ENCODE assay signal across 29 cellular contexts in the genomic region with DNA sequence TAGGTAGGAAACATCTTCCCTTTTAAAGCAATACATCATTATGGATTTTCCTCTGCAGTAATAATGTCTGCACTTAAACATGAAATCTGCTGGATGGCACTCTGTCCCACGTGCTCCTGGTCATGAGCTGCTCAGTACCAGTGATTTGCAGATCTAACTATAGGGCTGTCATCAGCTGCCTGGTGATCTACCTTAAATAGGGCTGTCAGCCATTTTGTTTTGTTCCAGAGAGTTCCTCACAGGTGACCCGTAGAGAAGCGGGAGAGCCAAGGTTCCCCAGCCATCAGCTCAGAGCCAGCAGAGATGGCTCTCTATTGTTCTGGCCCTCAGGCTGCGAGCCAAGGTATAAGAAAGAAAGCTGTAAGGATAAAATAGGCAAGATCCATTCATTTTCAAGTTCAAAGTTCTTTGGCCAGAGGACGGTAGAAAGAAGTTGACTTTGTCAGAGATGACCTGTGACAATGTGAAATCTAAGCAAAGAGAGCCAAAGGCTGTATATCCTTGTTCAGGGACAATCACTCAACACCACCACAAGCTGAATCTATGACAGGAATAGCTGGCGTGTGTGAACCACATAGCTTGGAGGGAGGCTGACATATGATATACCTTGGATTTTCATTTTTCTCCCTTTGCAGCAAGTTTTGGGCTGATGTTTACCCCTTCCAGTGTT.
"Had no signal": no experiment of that assay in that cellular context is flagged by ENCODE, and none has a peak within 500 bp of the region (broad histone marks: within the 10 kb centered on the region; RNA-seq: fewer than 3 reads in every experiment).

No MANE protein-coding gene starts in this region.

- H3K36me3 ChIP-seq: adrenal gland, cardiac muscle cell, colonic mucosa, heart left ventricle, WERI-Rb-1 had no signal

- H3K9me3 ChIP-seq: adrenal gland, body of pancreas, colonic mucosa, heart left ventricle had no signal

- H3K27me3 ChIP-seq: body of pancreas, cardiac muscle cell, colonic mucosa, heart left ventricle had no signal

- H3K4me3 ChIP-seq: adrenal gland, body of pancreas, cardiac muscle cell, colonic mucosa, heart left ventricle had no signal

- ATAC-seq: activated CD4-positive, CD25-positive, alpha-beta regulatory T cell treated with anti-CD3 and anti-CD28 coated beads, Interleukin-2, amount 50 U/mL, for 24 hours; activated CD8-positive, alpha-beta T cell treated with anti-CD3 and anti-CD28 coated beads for 36 hours; activated naive CD8-positive, alpha-beta T cell treated with anti-CD3 and anti-CD28 coated beads, Interleukin-2, amount 50 U/mL, for 24 hours; body of pancreas; esophagus mucosa; heart left ventricle; T-helper 17 cell had no signal

- H3K4me1 ChIP-seq: adrenal gland, body of pancreas, colonic mucosa, heart left ventricle had no signal

- DNase-seq: activated B cell treated with CpG ODN at 0.5 μM for 24 hours; activated CD4-positive, alpha-beta T cell treated with anti-CD3 and anti-CD28 coated beads for 48 hours; activated CD4-positive, alpha-beta T cell treated with anti-CD3 and anti-CD28 coated beads, Interleukin-2, amount 50 U/mL, for 1 hour; activated CD4-positive, alpha-beta T cell treated with anti-CD3 and anti-CD28 coated beads, Interleukin-2, amount 50 U/mL, for 48 hours; activated CD8-positive, alpha-beta memory T cell treated with anti-CD3 and anti-CD28 coated beads for 24 hours; activated CD8-positive, alpha-beta T cell treated with anti-CD3 and anti-CD28 coated beads for 36 hours; activated effector memory CD4-positive, alpha-beta T cell treated with anti-CD3 and anti-CD28 coated beads, Interleukin-2, amount 50 U/mL, for 16 hours; activated naive CD4-positive, alpha-beta T cell treated with anti-CD3 and anti-CD28 coated beads for 36 hours; activated naive CD8-positive, alpha-beta T cell treated with anti-CD3 and anti-CD28 coated beads for 36 hours; activated naive CD8-positive, alpha-beta T cell treated with anti-CD3 and anti-CD28 coated beads, Interleukin-2, amount 50 U/mL, for 24 hours; activated T-cell treated with anti-CD3 and anti-CD28 coated beads, Interleukin-2, amount 50 U/mL, for 48 hours; adrenal gland; amygdala; aorta; body of pancreas; central memory CD4-positive, alpha-beta T cell; cerebellar nuclear complex; colonic mucosa; effector CD8-positive, alpha-beta T cell; foreskin fibroblast; glutamatergic neuron; heart left ventricle; T-helper 1 cell; T-helper 17 cell; T1000; WERI-Rb-1 had no signal

- H3K27ac ChIP-seq: adrenal gland, body of pancreas, cardiac muscle cell, colonic mucosa, heart left ventricle, WERI-Rb-1 had no signal
